Comparison of ENCODE assay signal across 23 cellular contexts in the genomic region with DNA sequence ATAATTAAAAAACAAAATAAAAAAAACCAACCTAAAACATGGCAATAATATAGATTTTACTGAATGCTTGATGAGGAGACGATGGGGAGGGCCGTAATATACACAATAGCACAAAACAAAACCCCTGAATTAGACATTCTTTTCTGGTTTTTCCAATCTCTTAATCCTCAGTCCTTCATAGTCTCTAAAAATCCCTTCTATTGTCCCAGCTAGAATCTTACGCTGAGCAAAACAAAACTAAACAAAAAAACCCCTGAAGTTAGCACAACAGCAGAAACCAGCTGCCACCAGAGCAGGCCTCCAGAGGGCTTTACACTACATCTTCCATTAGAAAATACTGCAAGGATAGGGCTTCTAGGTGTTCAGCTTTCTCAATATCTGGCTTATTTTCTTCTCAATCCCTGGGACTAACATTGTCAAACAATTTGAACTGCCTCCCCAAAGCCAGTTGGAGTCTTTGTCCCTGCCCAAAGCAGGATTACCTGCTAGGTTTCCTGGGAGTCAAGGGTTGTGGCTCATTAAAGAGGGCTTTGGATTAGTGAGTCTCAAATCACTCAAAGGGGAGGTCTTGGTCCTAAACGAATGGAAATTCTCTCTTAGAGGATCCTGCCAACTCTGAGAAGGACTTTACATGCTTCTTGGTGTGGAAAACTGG. TPM values are rescaled to one million over a fixed set of nuclear protein-coding genes. Genes with fewer than 3 reads are reported as not detected.
DNase-seq lines count a peak whose midpoint lies in the region; ATAC-seq and TF ChIP-seq lines count a peak whose summit lies in the region.
"Had no signal": no experiment of that assay in that cellular context is flagged by ENCODE, and none has a peak within 500 bp of the region (broad histone marks: within the 10 kb centered on the region; RNA-seq: fewer than 3 reads in every experiment).

No MANE protein-coding gene starts in this region.

- peak overlapping the region; percentile 51 for H3K4me2 ChIP-seq in neural progenitor cell
- H3K4me2 ChIP-seq: smooth muscle cell had no signal

- no peaks in the 10 kb centered on the region for H3K9me3 ChIP-seq in CD8-positive, alpha-beta memory T cell (ENCODE audit: low read length)
- H3K9me3 ChIP-seq in HUES48 (ENCODE audit: control insufficient read depth, insufficient read depth, low read length), result no peaks in the 10 kb centered on the region
- no peaks in the 10 kb centered on the region for H3K9me3 ChIP-seq in neural progenitor cell (ENCODE audit: low read depth)
- no peaks in the 10 kb centered on the region for H3K9me3 ChIP-seq in psoas muscle
- H3K9me3 ChIP-seq: colonic mucosa, gastrocnemius medialis, tibial artery had no signal

- peaks cover 10% of the 10 kb centered on the region for H3K4me1 ChIP-seq in CD8-positive, alpha-beta memory T cell (ENCODE audit: insufficient read depth, low read length)
- H3K4me1 ChIP-seq in HUES48 (ENCODE audit: control insufficient read depth, insufficient read depth, low read length) (peaks cover 14% of the 10 kb centered on the region), neural progenitor cell (peaks cover 42% of the 10 kb centered on the region), psoas muscle (peaks cover 21% of the 10 kb centered on the region)

- CTCF ChIA-PET in CD8-positive, alpha-beta memory T cell (lab: Charles Lee), result interaction anchor here (1.6 to 2.6 kb wide), 2 partner anchors 9 to 12 kb away, joined by 3 to 15 read pairs; no protein-coding TSS in a partner anchor

- H3K27me3 ChIP-seq in CD8-positive, alpha-beta memory T cell (ENCODE audit: insufficient read depth, low read length, poor library complexity, severe bottlenecking), result no peaks in the 10 kb centered on the region
- H3K27me3 ChIP-seq in HUES48 (ENCODE audit: control insufficient read depth, insufficient read depth, low read length) (no peaks in the 10 kb centered on the region), neural progenitor cell (no peaks in the 10 kb centered on the region), psoas muscle (ENCODE audit: insufficient read depth in 3 of 3, low read length in 2 of 3) (no peaks in the 10 kb centered on the region)
- H3K27me3 ChIP-seq: colonic mucosa, gastrocnemius medialis, tibial artery had no signal

- TF ChIP-seq CTCF in brain (conservative IDR thresholded peaks at IDR 0.05), result no peak
- no peak for TF ChIP-seq CTCF in neural progenitor cell (IDR thresholded peaks at IDR 0.05)
- TF ChIP-seq CTCF in psoas muscle (IDR thresholded peaks at IDR 0.05), result no peak

- intact Hi-C loops in psoas muscle (cut with DNase I), result no loop called here

- H3K27me3 Mint-ChIP-seq in CD8-positive, alpha-beta memory T cell, result peaks cover 6 to 8% of the 10 kb centered on the region in 2 donors
- H3K27me3 Mint-ChIP-seq in brain (peaks cover 12% of the 10 kb centered on the region), neural progenitor cell (ENCODE audit: insufficient read depth, low read depth) (peaks cover 7% of the 10 kb centered on the region)
- H3K27me3 Mint-ChIP-seq: activated CD4-positive, alpha-beta memory T cell treated with anti-CD3 and anti-CD28 coated beads for 36 hours had no signal

- H3K4me3 ChIP-seq in CD8-positive, alpha-beta memory T cell (ENCODE audit: low read length), result no peak overlapping the region
- H3K4me3 ChIP-seq in HUES48 (ENCODE audit: low read depth, low read length) (no peak overlapping the region), neural progenitor cell (no peak overlapping the region), psoas muscle (no peak overlapping the region)
- H3K4me3 ChIP-seq: colonic mucosa, gastrocnemius medialis, smooth muscle cell, tibial artery had no signal

- no peak overlapping the region for H3K27ac ChIP-seq in CD8-positive, alpha-beta memory T cell (ENCODE audit: low read depth, low read length)
- H3K27ac ChIP-seq in HUES48 (ENCODE audit: low read depth, low read length) (peak overlapping the region; percentile 33), neural progenitor cell (peak overlapping the region; percentile 94), psoas muscle (no peak overlapping the region)
- H3K27ac ChIP-seq: colonic mucosa, epithelial cell of prostate, gastrocnemius medialis, tibial artery had no signal

- peaks cover 49% of the 10 kb centered on the region for H3F3A ChIP-seq in neural progenitor cell (ENCODE audit: low read depth)

- no peak for DNase-seq in CD8-positive, alpha-beta memory T cell
- DNase-seq in neural progenitor cell (ENCODE audit: low spot score) (peak; percentile 83), SW480 (ENCODE audit: low spot score) (no peak), psoas muscle (no peak), 8988T (no peak)
- DNase-seq: activated CD4-positive, alpha-beta memory T cell treated with anti-CD3 and anti-CD28 coated beads for 36 hours; C1 segment of cervical spinal cord; colonic mucosa; DMS79; gastrocnemius medialis; NCI-H1105 treated with DMSO at 0.1 percent for 48 hours; NCI-H69 had no signal

- peaks cover 19 to 37% (median 34%) of the 10 kb centered on the region in 3 donors for H3K4me1 Mint-ChIP-seq in CD8-positive, alpha-beta memory T cell
- H3K4me1 Mint-ChIP-seq in brain (peaks cover 52% of the 10 kb centered on the region), neural progenitor cell (peaks cover 47% of the 10 kb centered on the region)

- H3K4me3 Mint-ChIP-seq in CD8-positive, alpha-beta memory T cell, result peak overlapping the region in 4 of 7 donors; percentile 65 to 99 (median 76)
- H3K4me3 Mint-ChIP-seq in brain, result peak overlapping the region in 3 of 5 experiments; percentile 74 to 99 (median 75)
- H3K4me3 Mint-ChIP-seq in neural progenitor cell, result no peak overlapping the region
- H3K4me3 Mint-ChIP-seq: stimulated activated memory B cell treated with anti-CD40 and anti-IgM and Interleukin-4, amounts not matched to agents 10 μg/mL and 1 μg/mL and 100 μg/mL, for 72 hours had no signal

- H4K20me1 ChIP-seq in neural progenitor cell (ENCODE audit: low read depth), result peaks cover 7% of the 10 kb centered on the region

- H3K9ac ChIP-seq in HUES48 (ENCODE audit: low read depth, low read length) (no peak overlapping the region), neural progenitor cell (no peak overlapping the region)

- peaks cover 29% of the 10 kb centered on the region for H3K79me2 ChIP-seq in neural progenitor cell (ENCODE audit: low read depth)

- POLR2A ChIA-PET in CD8-positive, alpha-beta memory T cell (lab: Charles Lee), result no interaction called here

- no peak for ATAC-seq in psoas muscle
- ATAC-seq: gastrocnemius medialis; left lobe of liver; SK-N-SH treated with all-trans-retinoic acid at 6 μM for 48 hours; stimulated activated memory B cell treated with anti-CD40 and anti-IgM and Interleukin-4, amounts not matched to agents 10 μg/mL and 1 μg/mL and 100 μg/mL, for 72 hours had no signal

- 72 to 75% (median 73%) methylated on average over 4 of the region's 4 CpGs for WGBS in psoas muscle, 3 donors

- H2AFZ ChIP-seq in neural progenitor cell (replicated peaks), result no peak overlapping the region

- H3K27ac Mint-ChIP-seq in CD8-positive, alpha-beta memory T cell, result peak overlapping the region in 3 of 8 donors; percentile 85 to 92 (median 88)
- H3K27ac Mint-ChIP-seq in brain (peak overlapping the region; percentile 50 to 93 (median 76)), neural progenitor cell (peak overlapping the region; percentile 58)
- H3K27ac Mint-ChIP-seq: activated CD4-positive, alpha-beta memory T cell treated with anti-CD3 and anti-CD28 coated beads for 36 hours; stimulated activated memory B cell treated with anti-CD40 and anti-IgM and Interleukin-4, amounts not matched to agents 10 μg/mL and 1 μg/mL and 100 μg/mL, for 72 hours had no signal

- no peaks in the 10 kb centered on the region for H3K9me3 Mint-ChIP-seq in CD8-positive, alpha-beta memory T cell
- H3K9me3 Mint-ChIP-seq in brain (peaks cover 0 to 2% (median 0%) of the 10 kb centered on the region in 5 experiments), neural progenitor cell (no peaks in the 10 kb centered on the region)
- H3K9me3 Mint-ChIP-seq: activated CD4-positive, alpha-beta memory T cell treated with anti-CD3 and anti-CD28 coated beads for 36 hours; stimulated activated memory B cell treated with anti-CD40 and anti-IgM and Interleukin-4, amounts not matched to agents 10 μg/mL and 1 μg/mL and 100 μg/mL, for 72 hours had no signal

- no peaks in the 10 kb centered on the region for H3K36me3 ChIP-seq in CD8-positive, alpha-beta memory T cell (ENCODE audit: insufficient read depth, low read length)
- H3K36me3 ChIP-seq in HUES48 (ENCODE audit: control insufficient read depth, insufficient read depth, low read length), result peaks cover 14% of the 10 kb centered on the region
- H3K36me3 ChIP-seq in neural progenitor cell, result no peaks in the 10 kb centered on the region
- H3K36me3 ChIP-seq in psoas muscle (ENCODE audit: insufficient read depth in 1 of 2, low read depth in 1 of 2), result peaks cover 0 to 11% of the 10 kb centered on the region in 2 donors
- H3K36me3 ChIP-seq: colonic mucosa, gastrocnemius medialis had no signal

- peaks cover 0 to 19% (median 0%) of the 10 kb centered on the region in 3 donors for H3K36me3 Mint-ChIP-seq in CD8-positive, alpha-beta memory T cell
- no peaks in the 10 kb centered on the region for H3K36me3 Mint-ChIP-seq in brain
- peaks cover 5% of the 10 kb centered on the region for H3K36me3 Mint-ChIP-seq in neural progenitor cell

RNA-seq across cellular contexts. Expression of a gene that starts 2.1 kb away (rescaled TPM):
- 10 to 100 TPM; 33.2 to 34.8 TPM for total RNA-seq in CD8-positive, alpha-beta memory T cell
- 46.1 TPM for polyA plus RNA-seq in CD8-positive, alpha-beta memory T cell
- polyA plus RNA-seq in brain (ENCODE audit: insufficient read depth, low read depth, low replicate concordance) (52.0 TPM), psoas muscle (1 to 10 TPM; 5.8 to 8.9 (median 7.1) TPM)
- total RNA-seq in neural progenitor cell (ENCODE audit: low replicate concordance) (17.1 and 48.2 TPM in 2 replicates), psoas muscle (1 to 10 TPM; 6.1 to 8.8 (median 7.5) TPM)

RNA-seq across cellular contexts. Expression of a gene that starts 8.4 kb away (rescaled TPM):
- total RNA-seq in CD8-positive, alpha-beta memory T cell, result not detected
- polyA plus RNA-seq in CD8-positive, alpha-beta memory T cell, result not detected
- polyA plus RNA-seq in brain (ENCODE audit: insufficient read depth, low read depth, low replicate concordance) (13.2 TPM), psoas muscle (10 to 100 TPM in 1 of 3 donors, 1 to 10 TPM in 2; 3.2 to 12.0 (median 4.7) TPM)
- total RNA-seq in neural progenitor cell (ENCODE audit: low replicate concordance) (0.90 and 3.4 TPM in 2 replicates), psoas muscle (10 to 100 TPM in 1 of 4 donors, 1 to 10 TPM in 3; 5.3 to 11.6 (median 8.8) TPM)
- total RNA-seq: activated CD4-positive, alpha-beta memory T cell treated with anti-CD3 and anti-CD28 coated beads for 36 hours; mononuclear cell had no signal

RNA-seq across cellular contexts. Expression of a gene that starts 14.3 kb away (rescaled TPM):
- not detected for total RNA-seq in CD8-positive, alpha-beta memory T cell
- not detected for polyA plus RNA-seq in CD8-positive, alpha-beta memory T cell
- polyA plus RNA-seq in brain (ENCODE audit: insufficient read depth, low read depth, low replicate concordance) (not detected), psoas muscle (under 1 TPM in 2 of 3 donors, not detected in 1; 0.01 to 0.05 TPM)
- total RNA-seq in neural progenitor cell (ENCODE audit: low replicate concordance) (not detected in 2 replicates), psoas muscle (not detected)
- total RNA-seq: activated CD4-positive, alpha-beta memory T cell treated with anti-CD3 and anti-CD28 coated beads for 36 hours; colonic mucosa; gastrocnemius medialis; HT-29; left lobe of liver; LHCN-M2; mononuclear cell; smooth muscle cell had no signal
- polyA plus RNA-seq: smooth muscle cell had no signal

RNA-seq across cellular contexts. Expression of a gene that starts 15.3 kb away (rescaled TPM):
- total RNA-seq in CD8-positive, alpha-beta memory T cell, result 1 to 10 TPM; 2.0 to 2.7 TPM
- polyA plus RNA-seq in CD8-positive, alpha-beta memory T cell, result 1.6 TPM
- polyA plus RNA-seq in brain (ENCODE audit: insufficient read depth, low read depth, low replicate concordance) (58.3 TPM), psoas muscle (10 to 100 TPM; 15.4 to 27.4 (median 27.3) TPM)
- total RNA-seq in neural progenitor cell (ENCODE audit: low replicate concordance) (23.3 and 28.2 TPM in 2 replicates), psoas muscle (10 to 100 TPM; 24.5 to 71.1 (median 43.6) TPM)

RNA-seq across cellular contexts. Expression of a gene that starts 49.3 kb away (rescaled TPM):
- total RNA-seq in CD8-positive, alpha-beta memory T cell, result under 1 TPM; 0.15 to 0.51 TPM
- polyA plus RNA-seq in CD8-positive, alpha-beta memory T cell, result not detected
- polyA plus RNA-seq in brain (ENCODE audit: insufficient read depth, low read depth, low replicate concordance), result 10.1 TPM
- total RNA-seq in neural progenitor cell (ENCODE audit: low replicate concordance), result 2.1 and 2.6 TPM in 2 replicates
- 100 to 1,000 TPM in 3 of 4 donors, 10 to 100 TPM in 1; 75.8 to 210 (median 156) TPM for total RNA-seq in psoas muscle
- polyA plus RNA-seq in psoas muscle, result 10 to 100 TPM; 49.0 to 76.4 (median 57.4) TPM

Comparison
In these comparisons a context has a peak if more than half of its experiments do, and no peak if none do; other contexts are left out.
1. H3K27ac ChIP-seq: peak in HUES48 (single experiment) and neural progenitor cell (single experiment); none in CD8-positive, alpha-beta memory T cell (single experiment) and psoas muscle (single experiment).